In the genomic region with DNA sequence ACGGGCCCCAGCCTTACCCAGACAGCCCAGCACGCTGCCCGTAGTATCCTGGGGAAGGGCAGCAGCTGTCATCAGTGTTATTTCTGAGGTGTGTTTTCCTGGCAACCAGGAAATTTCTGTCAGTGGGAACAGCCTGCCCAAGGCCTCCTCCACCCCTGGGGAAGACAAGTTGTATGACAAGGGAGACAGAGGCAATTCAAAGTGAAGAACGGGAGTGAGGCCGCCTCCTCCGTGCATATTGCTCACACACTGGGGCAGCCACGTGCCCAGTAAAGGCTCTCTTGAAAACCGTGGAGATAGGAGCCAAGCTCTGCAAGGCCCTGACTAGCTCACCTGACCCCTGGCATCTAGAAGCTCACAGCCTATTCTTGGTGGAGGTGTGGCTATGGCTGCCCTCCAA, we compare ENCODE assay signal across 1 cellular context.
TF ChIP-seq lines count a peak whose summit lies in the region.

No MANE protein-coding gene starts in this region.

TF ChIP-seq in GM23338, 12 proteins besides CTCF, POLR2A, EP300 and RAD21 (continued from another document):
- TF ChIP-seq, protein P1, sequence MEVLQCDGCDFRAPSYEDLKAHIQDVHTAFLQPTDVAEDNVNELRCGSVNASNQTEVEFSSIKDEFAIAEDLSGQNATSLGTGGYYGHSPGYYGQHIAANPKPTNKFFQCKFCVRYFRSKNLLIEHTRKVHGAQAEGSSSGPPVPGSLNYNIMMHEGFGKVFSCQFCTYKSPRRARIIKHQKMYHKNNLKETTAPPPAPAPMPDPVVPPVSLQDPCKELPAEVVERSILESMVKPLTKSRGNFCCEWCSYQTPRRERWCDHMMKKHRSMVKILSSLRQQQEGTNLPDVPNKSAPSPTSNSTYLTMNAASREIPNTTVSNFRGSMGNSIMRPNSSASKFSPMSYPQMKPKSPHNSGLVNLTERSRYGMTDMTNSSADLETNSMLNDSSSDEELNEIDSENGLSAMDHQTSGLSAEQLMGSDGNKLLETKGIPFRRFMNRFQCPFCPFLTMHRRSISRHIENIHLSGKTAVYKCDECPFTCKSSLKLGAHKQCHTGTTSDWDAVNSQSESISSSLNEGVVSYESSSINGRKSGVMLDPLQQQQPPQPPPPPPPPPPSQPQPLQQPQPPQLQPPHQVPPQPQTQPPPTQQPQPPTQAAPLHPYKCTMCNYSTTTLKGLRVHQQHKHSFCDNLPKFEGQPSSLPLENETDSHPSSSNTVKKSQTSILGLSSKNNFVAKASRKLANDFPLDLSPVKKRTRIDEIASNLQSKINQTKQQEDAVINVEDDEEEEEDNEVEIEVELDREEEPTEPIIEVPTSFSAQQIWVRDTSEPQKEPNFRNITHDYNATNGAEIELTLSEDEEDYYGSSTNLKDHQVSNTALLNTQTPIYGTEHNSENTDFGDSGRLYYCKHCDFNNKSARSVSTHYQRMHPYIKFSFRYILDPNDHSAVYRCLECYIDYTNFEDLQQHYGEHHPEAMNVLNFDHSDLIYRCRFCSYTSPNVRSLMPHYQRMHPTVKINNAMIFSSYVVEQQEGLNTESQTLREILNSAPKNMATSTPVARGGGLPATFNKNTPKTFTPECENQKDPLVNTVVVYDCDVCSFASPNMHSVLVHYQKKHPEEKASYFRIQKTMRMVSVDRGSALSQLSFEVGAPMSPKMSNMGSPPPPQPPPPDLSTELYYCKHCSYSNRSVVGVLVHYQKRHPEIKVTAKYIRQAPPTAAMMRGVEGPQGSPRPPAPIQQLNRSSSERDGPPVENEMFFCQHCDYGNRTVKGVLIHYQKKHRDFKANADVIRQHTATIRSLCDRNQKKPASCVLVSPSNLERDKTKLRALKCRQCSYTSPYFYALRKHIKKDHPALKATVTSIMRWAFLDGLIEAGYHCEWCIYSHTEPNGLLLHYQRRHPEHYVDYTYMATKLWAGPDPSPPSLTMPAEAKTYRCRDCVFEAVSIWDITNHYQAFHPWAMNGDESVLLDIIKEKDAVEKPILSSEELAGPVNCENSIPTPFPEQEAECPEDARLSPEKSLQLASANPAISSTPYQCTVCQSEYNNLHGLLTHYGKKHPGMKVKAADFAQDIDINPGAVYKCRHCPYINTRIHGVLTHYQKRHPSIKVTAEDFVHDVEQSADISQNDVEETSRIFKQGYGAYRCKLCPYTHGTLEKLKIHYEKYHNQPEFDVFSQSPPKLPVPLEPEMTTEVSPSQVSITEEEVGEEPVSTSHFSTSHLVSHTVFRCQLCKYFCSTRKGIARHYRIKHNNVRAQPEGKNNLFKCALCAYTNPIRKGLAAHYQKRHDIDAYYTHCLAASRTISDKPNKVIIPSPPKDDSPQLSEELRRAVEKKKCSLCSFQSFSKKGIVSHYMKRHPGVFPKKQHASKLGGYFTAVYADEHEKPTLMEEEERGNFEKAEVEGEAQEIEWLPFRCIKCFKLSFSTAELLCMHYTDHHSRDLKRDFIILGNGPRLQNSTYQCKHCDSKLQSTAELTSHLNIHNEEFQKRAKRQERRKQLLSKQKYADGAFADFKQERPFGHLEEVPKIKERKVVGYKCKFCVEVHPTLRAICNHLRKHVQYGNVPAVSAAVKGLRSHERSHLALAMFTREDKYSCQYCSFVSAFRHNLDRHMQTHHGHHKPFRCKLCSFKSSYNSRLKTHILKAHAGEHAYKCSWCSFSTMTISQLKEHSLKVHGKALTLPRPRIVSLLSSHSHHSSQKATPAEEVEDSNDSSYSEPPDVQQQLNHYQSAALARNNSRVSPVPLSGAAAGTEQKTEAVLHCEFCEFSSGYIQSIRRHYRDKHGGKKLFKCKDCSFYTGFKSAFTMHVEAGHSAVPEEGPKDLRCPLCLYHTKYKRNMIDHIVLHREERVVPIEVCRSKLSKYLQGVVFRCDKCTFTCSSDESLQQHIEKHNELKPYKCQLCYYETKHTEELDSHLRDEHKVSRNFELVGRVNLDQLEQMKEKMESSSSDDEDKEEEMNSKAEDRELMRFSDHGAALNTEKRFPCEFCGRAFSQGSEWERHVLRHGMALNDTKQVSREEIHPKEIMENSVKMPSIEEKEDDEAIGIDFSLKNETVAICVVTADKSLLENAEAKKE (CRISPR knock-in tag; IDR thresholded peaks at IDR 0.05), result no peak
- TF ChIP-seq STAT1 (IDR thresholded peaks at IDR 0.05; ENCODE audit: unreplicated experiment), result no peak
- TF ChIP-seq, protein P2, sequence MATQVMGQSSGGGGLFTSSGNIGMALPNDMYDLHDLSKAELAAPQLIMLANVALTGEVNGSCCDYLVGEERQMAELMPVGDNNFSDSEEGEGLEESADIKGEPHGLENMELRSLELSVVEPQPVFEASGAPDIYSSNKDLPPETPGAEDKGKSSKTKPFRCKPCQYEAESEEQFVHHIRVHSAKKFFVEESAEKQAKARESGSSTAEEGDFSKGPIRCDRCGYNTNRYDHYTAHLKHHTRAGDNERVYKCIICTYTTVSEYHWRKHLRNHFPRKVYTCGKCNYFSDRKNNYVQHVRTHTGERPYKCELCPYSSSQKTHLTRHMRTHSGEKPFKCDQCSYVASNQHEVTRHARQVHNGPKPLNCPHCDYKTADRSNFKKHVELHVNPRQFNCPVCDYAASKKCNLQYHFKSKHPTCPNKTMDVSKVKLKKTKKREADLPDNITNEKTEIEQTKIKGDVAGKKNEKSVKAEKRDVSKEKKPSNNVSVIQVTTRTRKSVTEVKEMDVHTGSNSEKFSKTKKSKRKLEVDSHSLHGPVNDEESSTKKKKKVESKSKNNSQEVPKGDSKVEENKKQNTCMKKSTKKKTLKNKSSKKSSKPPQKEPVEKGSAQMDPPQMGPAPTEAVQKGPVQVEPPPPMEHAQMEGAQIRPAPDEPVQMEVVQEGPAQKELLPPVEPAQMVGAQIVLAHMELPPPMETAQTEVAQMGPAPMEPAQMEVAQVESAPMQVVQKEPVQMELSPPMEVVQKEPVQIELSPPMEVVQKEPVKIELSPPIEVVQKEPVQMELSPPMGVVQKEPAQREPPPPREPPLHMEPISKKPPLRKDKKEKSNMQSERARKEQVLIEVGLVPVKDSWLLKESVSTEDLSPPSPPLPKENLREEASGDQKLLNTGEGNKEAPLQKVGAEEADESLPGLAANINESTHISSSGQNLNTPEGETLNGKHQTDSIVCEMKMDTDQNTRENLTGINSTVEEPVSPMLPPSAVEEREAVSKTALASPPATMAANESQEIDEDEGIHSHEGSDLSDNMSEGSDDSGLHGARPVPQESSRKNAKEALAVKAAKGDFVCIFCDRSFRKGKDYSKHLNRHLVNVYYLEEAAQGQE (IDR thresholded peaks at IDR 0.05; ENCODE audit: unreplicated experiment), result no peak
- TF ChIP-seq POLR2AphosphoS5 (IDR thresholded peaks at IDR 0.05; ENCODE audit: low read depth), result no peak
- no peak for TF ChIP-seq NANOG (IDR thresholded peaks at IDR 0.05; ENCODE audit: borderline replicate concordance)
